24 cellular contexts compared by ENCODE assay signal in genomic region chr10:35789996-35790395, GRCh38.
A peak's percentile ranks its signal among the peaks of the same experiment; 100 is the strongest.
DNase-seq lines count a peak whose midpoint lies in the region; ATAC-seq and TF ChIP-seq lines count a peak whose summit lies in the region.
"Had no signal": no experiment of that assay in that cellular context is flagged by ENCODE, and none has a peak within 500 bp of the region (broad histone marks: within the 10 kb centered on the region; RNA-seq: fewer than 3 reads in every experiment).

No MANE protein-coding gene starts in this region.

- H4K20me1 ChIP-seq in smooth muscle cell (ENCODE audit: low read depth): no peaks in the 10 kb centered on the region

- H3K36me3 ChIP-seq in smooth muscle cell (ENCODE audit: low read depth): no peaks in the 10 kb centered on the region
- H3K36me3 ChIP-seq: BE2C, heart left ventricle, neural progenitor cell, upper lobe of left lung had no signal

- H3F3A ChIP-seq in smooth muscle cell (ENCODE audit: low read depth): no peaks in the 10 kb centered on the region

- H3K4me3 ChIP-seq in fibroblast of mammary gland (ENCODE audit: control insufficient read depth, low read depth, low read length) (no peak overlapping the region), smooth muscle cell (no peak overlapping the region)
- H3K4me3 ChIP-seq: heart left ventricle, neural progenitor cell, psoas muscle, upper lobe of left lung had no signal

- no peak overlapping the region for H2AFZ ChIP-seq in smooth muscle cell (ENCODE audit: low read depth)
- H2AFZ ChIP-seq: neural progenitor cell had no signal

- no peak overlapping the region for H3K9ac ChIP-seq in smooth muscle cell (ENCODE audit: low read depth)
- H3K9ac ChIP-seq: neural progenitor cell had no signal

- H3K4me3 Mint-ChIP-seq in T-helper 17 cell: no peak overlapping the region
- H3K4me3 Mint-ChIP-seq: activated CD8-positive, alpha-beta memory T cell treated with anti-CD3 and anti-CD28 coated beads, Interleukin-2, amount 10 ng/mL, durations not matched to agents 7 days and 5 days; activated naive CD8-positive, alpha-beta T cell; effector memory CD8-positive, alpha-beta T cell; neural progenitor cell; stimulated activated naive CD8-positive, alpha-beta T cell treated with anti-CD3 and anti-CD28 coated beads, Interleukin-15, amount 100 ng/mL, for 72 hours; T-cell had no signal

- H3K27me3 ChIP-seq in smooth muscle cell (ENCODE audit: low read depth): no peaks in the 10 kb centered on the region
- H3K27me3 ChIP-seq: BE2C, heart left ventricle, neural progenitor cell, upper lobe of left lung had no signal

- H3K9me3 ChIP-seq in smooth muscle cell (replicated peaks; ENCODE audit: low read depth) (no peaks in the 10 kb centered on the region), T-helper 17 cell (ENCODE audit: control insufficient read depth, low read length, poor library complexity, severe bottlenecking) (no peaks in the 10 kb centered on the region)
- H3K9me3 ChIP-seq: BE2C, psoas muscle, upper lobe of left lung had no signal

- H3K27ac ChIP-seq in smooth muscle cell (ENCODE audit: low read depth): peak overlapping the region; percentile 25
- H3K27ac ChIP-seq: heart left ventricle, neural progenitor cell, psoas muscle, upper lobe of left lung had no signal

- 62% methylated on average over 7 of the region's 7 CpGs for WGBS in smooth muscle cell (ENCODE audit: low lambda C conversion rate)

- no peaks in the 10 kb centered on the region for H3K79me2 ChIP-seq in smooth muscle cell (ENCODE audit: low read depth)

- H3K27me3 Mint-ChIP-seq in T-helper 17 cell: no peaks in the 10 kb centered on the region
- H3K27me3 Mint-ChIP-seq: activated CD8-positive, alpha-beta memory T cell treated with anti-CD3 and anti-CD28 coated beads, Interleukin-2, amount 10 ng/mL, durations not matched to agents 7 days and 5 days; activated naive CD8-positive, alpha-beta T cell; effector memory CD8-positive, alpha-beta T cell; stimulated activated naive CD8-positive, alpha-beta T cell treated with anti-CD3 and anti-CD28 coated beads, Interleukin-15, amount 100 ng/mL, for 72 hours had no signal

- H3K4me2 ChIP-seq in smooth muscle cell: no peak overlapping the region
- H3K4me2 ChIP-seq: neural progenitor cell had no signal

- no peak for ATAC-seq in T-helper 17 cell
- ATAC-seq in GM21717 (IDR thresholded peaks at IDR 0.05; ENCODE audit: unreplicated experiment): no peak
- ATAC-seq: activated CD8-positive, alpha-beta memory T cell treated with anti-CD3 and anti-CD28 coated beads, Interleukin-2, amount 10 ng/mL, durations not matched to agents 7 days and 5 days; effector memory CD8-positive, alpha-beta T cell; heart left ventricle; psoas muscle; stimulated activated naive CD8-positive, alpha-beta T cell treated with anti-CD3 and anti-CD28 coated beads, Interleukin-15, amount 100 ng/mL, for 72 hours; T-cell had no signal

- H3K27ac Mint-ChIP-seq in T-helper 17 cell: no peak overlapping the region
- H3K27ac Mint-ChIP-seq: activated CD8-positive, alpha-beta memory T cell treated with anti-CD3 and anti-CD28 coated beads, Interleukin-2, amount 10 ng/mL, durations not matched to agents 7 days and 5 days; activated naive CD8-positive, alpha-beta T cell; effector memory CD8-positive, alpha-beta T cell; neural progenitor cell; stimulated activated naive CD8-positive, alpha-beta T cell treated with anti-CD3 and anti-CD28 coated beads, Interleukin-15, amount 100 ng/mL, for 72 hours; T-cell had no signal

- no peaks in the 10 kb centered on the region for H3K36me3 Mint-ChIP-seq in T-helper 17 cell (ENCODE audit: low read depth)
- H3K36me3 Mint-ChIP-seq: activated CD8-positive, alpha-beta memory T cell treated with anti-CD3 and anti-CD28 coated beads, Interleukin-2, amount 10 ng/mL, durations not matched to agents 7 days and 5 days; activated naive CD8-positive, alpha-beta T cell; neural progenitor cell; T-cell had no signal

- TF ChIP-seq CTCF in fibroblast of mammary gland (conservative IDR thresholded peaks at IDR 0.05; ENCODE audit: control insufficient read depth, insufficient read depth, low read depth, low read length) (no peak), smooth muscle cell (IDR thresholded peaks at IDR 0.05; ENCODE audit: borderline replicate concordance, insufficient read depth, poor library complexity, severe bottlenecking) (no peak)

- H3K4me1 Mint-ChIP-seq in T-helper 17 cell: no peaks in the 10 kb centered on the region
- H3K4me1 Mint-ChIP-seq: activated CD8-positive, alpha-beta memory T cell treated with anti-CD3 and anti-CD28 coated beads, Interleukin-2, amount 10 ng/mL, durations not matched to agents 7 days and 5 days; stimulated activated naive CD8-positive, alpha-beta T cell treated with anti-CD3 and anti-CD28 coated beads, Interleukin-15, amount 100 ng/mL, for 72 hours; T-cell had no signal

- DNase-seq in GM03348 (ENCODE audit: low spot score) (peak; percentile 21), RPMI7951 (ENCODE audit: low read depth) (peak; percentile 85), fibroblast of mammary gland (ENCODE audit: low read depth) (peak; percentile 52), smooth muscle cell (lab: John Stamatoyannopoulos, UW; ENCODE audit: unreplicated experiment) (no peak), T-helper 17 cell (no peak)
- no peak for DNase-seq in activated CD4-positive, alpha-beta T cell treated with anti-CD3 and anti-CD28 coated beads, Interleukin-2, amount 50 U/mL, for 1 hour
- DNase-seq: activated CD4-positive, alpha-beta T cell treated with anti-CD3 and anti-CD28 coated beads for 4 hours; activated CD8-positive, alpha-beta memory T cell treated with anti-CD3 and anti-CD28 coated beads, Interleukin-2, amount 10 ng/mL, durations not matched to agents 7 days and 5 days; BE2C; effector memory CD8-positive, alpha-beta T cell; heart left ventricle; Karpas-422; NCI-H1105; NCI-H2107; NK-92 treated with Interleukin-12 subunit alpha and Interleukin-12 subunit beta, amount 100 ng/mL, for 24 hours; psoas muscle; Right ventricle myocardium superior; stimulated activated CD4-positive, alpha-beta T cell treated with anti-CD3 and anti-CD28 coated beads, Interleukin-4, amount 100 ng/mL, for 24 hours; stimulated activated naive CD8-positive, alpha-beta T cell treated with anti-CD3 and anti-CD28 coated beads, Interleukin-15, amount 100 ng/mL, for 72 hours; T-cell; upper lobe of left lung had no signal

- no peaks in the 10 kb centered on the region for H3K4me1 ChIP-seq in smooth muscle cell (ENCODE audit: low read depth)
- H3K4me1 ChIP-seq: BE2C, neural progenitor cell, psoas muscle, upper lobe of left lung had no signal

Comparison
In these comparisons a context has a peak if more than half of its experiments do, and no peak if none do; other contexts are left out.
1. DNase-seq: peak in GM03348 (single experiment), RPMI7951 (single experiment) and fibroblast of mammary gland (single experiment); none in smooth muscle cell (single experiment), activated CD4-positive, alpha-beta T cell treated with anti-CD3 and anti-CD28 coated beads, Interleukin-2, amount 50 U/mL, for 1 hour (single experiment) and T-helper 17 cell (0 of 3).